Comparison of ENCODE assay signal across 12 cellular contexts in the genomic region with DNA sequence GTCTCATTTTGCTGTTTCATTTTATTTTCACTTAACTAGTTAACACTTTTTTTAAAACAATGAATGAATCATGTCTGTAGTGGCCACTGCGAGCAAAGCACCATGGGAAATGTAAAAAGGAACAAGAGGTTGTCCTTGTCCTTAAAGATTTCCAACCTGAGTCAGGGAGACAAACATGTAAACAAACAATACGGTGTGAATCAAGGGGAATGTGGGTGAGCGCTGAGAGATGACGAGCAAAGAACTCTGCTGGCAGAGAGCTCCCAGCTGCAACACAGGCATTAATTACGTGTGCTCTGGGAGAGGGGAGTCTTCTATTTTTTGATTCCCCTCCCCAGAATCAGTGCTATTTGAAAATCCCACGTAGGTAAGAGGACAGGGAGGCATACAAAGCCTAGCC.
A peak's percentile ranks its signal among the peaks of the same experiment; 100 is the strongest.
DNase-seq lines count a peak whose midpoint lies in the region; ATAC-seq and TF ChIP-seq lines count a peak whose summit lies in the region.
"Had no signal": no experiment of that assay in that cellular context is flagged by ENCODE, and none has a peak within 500 bp of the region (broad histone marks: within the 10 kb centered on the region; RNA-seq: fewer than 3 reads in every experiment).

No MANE protein-coding gene starts in this region.

- DNase-seq in Caki2 (ENCODE audit: low read depth) (peak; percentile 82), NCI-H460 (ENCODE audit: extremely low read depth, low read depth) (peak; percentile 85), epithelial cell of proximal tubule (ENCODE audit: low read depth) (peak; percentile 56), omental fat pad (ENCODE audit: low spot score) (no peak), GM19240 (ENCODE audit: insufficient read length, low spot score) (no peak), retina (no peak), RWPE1 (ENCODE audit: low spot score) (no peak)
- DNase-seq: activated CD4-positive, alpha-beta T cell treated with anti-CD3 and anti-CD28 coated beads for 48 hours; GF-D8; NCI-H82 had no signal

- no peak for TF ChIP-seq CTCF in epithelial cell of proximal tubule (conservative IDR thresholded peaks at IDR 0.05; ENCODE audit: low read depth, low read length)
- TF ChIP-seq CTCF in omental fat pad (IDR thresholded peaks at IDR 0.05) = no peak
- TF ChIP-seq CTCF in RWPE1 (conservative IDR thresholded peaks at IDR 0.05; ENCODE audit: low read depth) = no peak

- H3K27ac ChIP-seq in RWPE1 = no peak overlapping the region
- H3K27ac ChIP-seq: HL-60 had no signal

- in situ Hi-C loops in Caki2 (cut with HindIII; ENCODE audit: low pct_unique_long_range_greater_than_20kb, low sequenced_read_pairs) = no loop called here

- H3K4me3 ChIP-seq in epithelial cell of proximal tubule (ENCODE audit: low read depth, low read length) = no peak overlapping the region

- POLR2A ChIA-PET in RWPE1 (lab: Yijun Ruan, JAX; ENCODE audit: low non-redundant PET) = no interaction called here

- ATAC-seq in omental fat pad (ENCODE audit: low FRiP score) = peak; percentile 39
- ATAC-seq in HG03378 (IDR thresholded peaks at IDR 0.05; ENCODE audit: unreplicated experiment) = no peak

- CTCF ChIA-PET in RWPE1 (lab: Yijun Ruan, JAX) = no interaction called here

Comparison
In these comparisons a context has a peak if more than half of its experiments do, and no peak if none do; other contexts are left out.
1. DNase-seq: peak in Caki2 (single experiment), NCI-H460 (single experiment) and epithelial cell of proximal tubule (single experiment); none in omental fat pad (single experiment), GM19240 (single experiment), retina (single experiment) and RWPE1 (single experiment).